ENCODE assay signal across 9 cellular contexts in the genomic region with DNA sequence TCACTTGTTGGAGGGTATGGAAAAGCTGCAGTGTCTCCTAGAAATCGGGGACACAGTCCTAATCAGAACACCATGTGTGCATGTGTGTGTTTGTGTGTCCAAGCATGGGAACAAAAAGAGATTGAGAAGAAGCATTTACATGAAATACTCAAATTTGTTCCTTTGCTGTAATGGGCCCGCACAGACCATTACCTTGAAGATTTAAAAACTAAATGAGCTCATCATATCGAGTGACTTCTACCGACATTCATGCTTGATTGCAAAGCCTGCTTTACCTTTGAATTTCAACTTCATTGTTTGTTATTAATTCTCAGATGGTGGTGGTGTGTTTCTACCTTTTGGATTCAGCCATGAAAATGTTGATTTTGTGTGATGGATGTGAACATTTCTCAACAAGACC.
DNase-seq lines count a peak whose midpoint lies in the region; ATAC-seq and TF ChIP-seq lines count a peak whose summit lies in the region.
"Had no signal": no experiment of that assay in that cellular context is flagged by ENCODE, and none has a peak within 500 bp of the region (broad histone marks: within the 10 kb centered on the region; RNA-seq: fewer than 3 reads in every experiment).

No MANE protein-coding gene starts in this region.

- no peak for DNase-seq in OCI-LY7 (ENCODE audit: low spot score)
- no peak for DNase-seq in endodermal cell
- no peak for DNase-seq in psoas muscle

- no peak overlapping the region for H3K4me3 Mint-ChIP-seq in endodermal cell

- POLR2A ChIA-PET in OCI-LY7 (lab: Charles Lee) = interaction anchor here (0.9 to 2.1 kb wide), 3 partner anchors 8 to 20 kb away, joined by 3 to 6 read pairs (median 3); no protein-coding TSS in a partner anchor

- H3K4me1 Mint-ChIP-seq in endodermal cell = no peaks in the 10 kb centered on the region

- no peaks in the 10 kb centered on the region for H3K79me2 ChIP-seq in OCI-LY7 (ENCODE audit: insufficient read depth, low read depth, low read length)

- intact Hi-C loops in OCI-LY7 (cut with micrococcal nuclease; ENCODE audit: unreplicated experiment) (no loop called here), psoas muscle (cut with DNase I) (no loop called here)

- peak overlapping the region; percentile 61 for H3K4me2 ChIP-seq in OCI-LY7 (ENCODE audit: low read length)

- H3K9ac ChIP-seq in endodermal cell (ENCODE audit: extremely low read depth, low read length, poor library complexity, severe bottlenecking) = no peak overlapping the region

- 91 to 95% methylated on average over 4 of the region's 4 CpGs for WGBS in endodermal cell (ENCODE audit: insufficient coverage in 1 of 2, insufficient read length in 1 of 2), 2 experiments
- WGBS in psoas muscle, 3 donors = 30 to 54% (median 32%) methylated on average over 4 of the region's 4 CpGs

- H3K36me3 ChIP-seq in OCI-LY7 (ENCODE audit: insufficient read depth, low read length) (no peaks in the 10 kb centered on the region), endodermal cell (ENCODE audit: control insufficient read depth, insufficient read depth, low read length) (no peaks in the 10 kb centered on the region), psoas muscle (ENCODE audit: insufficient read depth in 1 of 2, low read depth in 1 of 2) (no peaks in the 10 kb centered on the region)
- H3K36me3 ChIP-seq: MG63 had no signal

- BruUV-seq in OCI-LY7 (replicated peaks; lab: Mats Ljungman, UMichigan) = no TSS peak

- H3K9me3 Mint-ChIP-seq in endodermal cell = no peaks in the 10 kb centered on the region

- H3K36me3 Mint-ChIP-seq in endodermal cell (ENCODE audit: low read depth) = no peaks in the 10 kb centered on the region

- H3K4me3 ChIP-seq in OCI-LY7 (ENCODE audit: low read depth, low read length, poor library complexity, severe bottlenecking) (peak overlapping the region; percentile 40), endodermal cell (ENCODE audit: low read length) (no peak overlapping the region), psoas muscle (peak overlapping the region; percentile 53)
- H3K4me3 ChIP-seq: MG63 had no signal

- CTCF ChIA-PET in OCI-LY7 (lab: Charles Lee; ENCODE audit: unreplicated experiment) = interaction anchor here (0.6 kb wide), 1 partner anchor 276 kb away, joined by 3 read pairs; no protein-coding TSS in a partner anchor

- H3K27me3 ChIP-seq in endodermal cell (ENCODE audit: control insufficient read depth, insufficient read depth, low read length, poor library complexity, severe bottlenecking) (no peaks in the 10 kb centered on the region), psoas muscle (ENCODE audit: insufficient read depth in 3 of 3, low read length in 2 of 3) (no peaks in the 10 kb centered on the region)

- peak overlapping the region; percentile 95 for H2AFZ ChIP-seq in OCI-LY7 (ENCODE audit: low read length)

- no peaks in the 10 kb centered on the region for H3K9me2 ChIP-seq in OCI-LY7 (ENCODE audit: insufficient read depth, low read length)

- H3K27ac ChIP-seq in C4-2B (peak overlapping the region; percentile 100), OCI-LY7 (ENCODE audit: low read depth, low read length, poor library complexity, severe bottlenecking) (peak overlapping the region; percentile 33), endodermal cell (ENCODE audit: low read depth, low read length) (peak overlapping the region; percentile 85), psoas muscle (peak overlapping the region; percentile 99)

- no peaks in the 10 kb centered on the region for H3K9me3 ChIP-seq in OCI-LY7 (ENCODE audit: low read length)
- no peaks in the 10 kb centered on the region for H3K9me3 ChIP-seq in endodermal cell (ENCODE audit: control insufficient read depth, low read length)
- no peaks in the 10 kb centered on the region for H3K9me3 ChIP-seq in psoas muscle
- H3K9me3 ChIP-seq: MG63 had no signal

- peaks cover 7% of the 10 kb centered on the region for H3K27me3 Mint-ChIP-seq in endodermal cell (ENCODE audit: insufficient read depth)

- ATAC-seq in psoas muscle (no peak), GM18870 (IDR thresholded peaks at IDR 0.05; ENCODE audit: unreplicated experiment) (no peak), HG02623 (IDR thresholded peaks at IDR 0.05; ENCODE audit: unreplicated experiment) (no peak), GM19397 (IDR thresholded peaks at IDR 0.05; ENCODE audit: unreplicated experiment) (no peak)
- ATAC-seq in activated CD4-positive, CD25-positive, alpha-beta regulatory T cell treated with anti-CD3 and anti-CD28 coated beads, Interleukin-2, amount 50 U/mL, for 24 hours = no peak

- no peaks in the 10 kb centered on the region for H4K20me1 ChIP-seq in OCI-LY7 (ENCODE audit: insufficient read depth, low read length)

- H3K4me1 ChIP-seq in OCI-LY7 (ENCODE audit: insufficient read depth, low read length, poor library complexity, severe bottlenecking) (peaks cover 75% of the 10 kb centered on the region), endodermal cell (ENCODE audit: control insufficient read depth, insufficient read depth, low read length) (no peaks in the 10 kb centered on the region), psoas muscle (peaks cover 94% of the 10 kb centered on the region)

- TF ChIP-seq CTCF in C4-2B (conservative IDR thresholded peaks at IDR 0.05) = no peak
- no peak for TF ChIP-seq CTCF in OCI-LY7 (conservative IDR thresholded peaks at IDR 0.05; ENCODE audit: low read length)
- TF ChIP-seq CTCF in endodermal cell (conservative IDR thresholded peaks at IDR 0.05) = no peak
- TF ChIP-seq CTCF in psoas muscle (IDR thresholded peaks at IDR 0.05) = no peak

- H3K27ac Mint-ChIP-seq in endodermal cell = no peak overlapping the region

Comparison
In these comparisons a context has a peak if more than half of its experiments do, and no peak if none do; other contexts are left out.
1. H3K27ac ChIP-seq: peak in every context shown above with its lines; median percentile 100 in C4-2B; 99 in psoas muscle; 85 in endodermal cell; 33 in OCI-LY7.